Comparison of ENCODE assay signal across 9 cellular contexts in the genomic region with DNA sequence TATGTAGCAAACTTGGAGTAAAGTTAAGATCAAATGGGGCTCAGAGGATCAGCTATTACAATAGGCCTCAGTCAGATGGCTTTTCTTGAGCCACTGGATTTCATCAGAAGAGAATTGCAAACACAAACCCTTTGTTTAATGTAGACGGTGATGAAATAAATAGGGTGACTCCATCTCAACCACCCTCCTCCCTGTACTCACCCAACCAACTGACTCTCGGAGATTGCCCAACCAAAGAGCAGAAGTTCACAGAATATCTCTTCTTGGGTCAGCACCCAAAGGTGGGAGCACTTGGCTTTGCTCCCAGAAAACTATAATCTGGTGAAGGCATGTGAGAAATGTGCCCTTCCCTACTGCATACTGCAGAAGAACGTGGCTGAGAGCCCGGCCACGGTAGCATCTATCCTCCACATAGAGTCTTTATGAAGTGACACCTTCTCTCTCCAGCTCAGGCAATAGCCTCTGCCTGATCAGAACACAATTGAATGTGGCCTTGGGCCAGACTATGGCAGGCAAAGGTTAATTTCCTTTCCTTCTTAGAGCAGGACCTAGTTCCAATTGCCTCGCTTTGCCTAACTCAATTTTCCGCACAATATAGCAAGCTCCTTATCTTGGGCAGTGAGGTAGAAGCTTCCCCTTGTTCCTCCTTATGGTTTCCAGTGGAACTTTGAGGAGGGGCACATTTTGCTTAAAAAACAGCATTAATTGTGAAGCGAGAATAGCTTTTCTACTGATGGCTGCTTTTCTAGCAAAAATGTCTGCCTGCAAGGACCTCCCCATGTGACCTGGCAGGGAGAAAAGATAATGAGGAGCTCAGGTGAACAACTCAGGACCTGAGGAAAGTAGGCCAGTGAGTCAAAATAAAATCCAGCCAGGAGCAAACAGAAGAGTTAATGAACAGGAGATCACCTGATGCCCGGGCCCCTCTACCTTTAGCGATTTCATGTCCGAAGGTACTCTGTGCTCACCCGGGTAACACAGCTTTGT.
DNase-seq lines count a peak whose midpoint lies in the region; ATAC-seq, FAIRE-seq and TF ChIP-seq lines count a peak whose summit lies in the region.
"Had no signal": no experiment of that assay in that cellular context is flagged by ENCODE, and none has a peak within 500 bp of the region (broad histone marks: within the 10 kb centered on the region; RNA-seq: fewer than 3 reads in every experiment).

No MANE protein-coding gene starts in this region.

- H3K9me3 ChIP-seq in hepatocyte (ENCODE audit: low read depth), result no peaks in the 10 kb centered on the region

- no peak for ATAC-seq in HG02798 (IDR thresholded peaks at IDR 0.05; ENCODE audit: poor library complexity, unreplicated experiment)

- DNase-seq in HTR-8/SVneo (ENCODE audit: insufficient read length, low spot score) (peak; percentile 51), amniotic epithelial cell (ENCODE audit: low read depth) (peak; percentile 100), hepatocyte (ENCODE audit: low spot score) (no peak), substantia nigra (lab: John Stamatoyannopoulos, UW) (peak in 3 of 49 donors; percentile 27 to 48 (median 27)), DMS53 treated with DMSO at 0.1 percent for 48 hours (lab: John Stamatoyannopoulos, UW; ENCODE audit: unreplicated experiment) (no peak), ureter (ENCODE audit: low spot score) (no peak)
- DNase-seq in stimulated activated CD4-positive, alpha-beta T cell treated with anti-CD3 and anti-CD28 coated beads, Interleukin-4, amount 100 ng/mL, for 1 hour, result no peak

- no peak overlapping the region for H3K4me3 ChIP-seq in hepatocyte

- H4K20me1 ChIP-seq in hepatocyte (ENCODE audit: insufficient read depth, poor library complexity, severe bottlenecking), result no peaks in the 10 kb centered on the region

- H3K27me3 ChIP-seq in hepatocyte, result no peaks in the 10 kb centered on the region

- no peak overlapping the region for H2AFZ ChIP-seq in hepatocyte
- H2AFZ ChIP-seq: parathyroid adenoma had no signal

- WGBS in hepatocyte (ENCODE audit: low lambda C conversion rate, missing lambda C conversion rate), result 83% methylated on average over 12 of the region's 12 CpGs

- no peak for FAIRE-seq in HTR-8/SVneo (lab: Jason Lieb, UNC)

- peak overlapping the region; percentile 33 for H3K27ac ChIP-seq in hepatocyte
- H3K27ac ChIP-seq in substantia nigra (ENCODE audit: low read depth, low read length, poor library complexity, severe bottlenecking), result peak overlapping the region; percentile 88
- H3K27ac ChIP-seq: parathyroid adenoma had no signal

- TF ChIP-seq CTCF in hepatocyte (IDR thresholded peaks at IDR 0.05; ENCODE audit: poor library complexity), result no peak

- no peak overlapping the region for H3K4me2 ChIP-seq in hepatocyte

- no peaks in the 10 kb centered on the region for H3K36me3 ChIP-seq in hepatocyte (replicated peaks; ENCODE audit: insufficient read depth, low read depth)

- H3K9me2 ChIP-seq in hepatocyte (replicated peaks; ENCODE audit: insufficient read depth), result no peaks in the 10 kb centered on the region

- H3K79me2 ChIP-seq in hepatocyte, result no peaks in the 10 kb centered on the region

- H3K4me1 ChIP-seq in hepatocyte (ENCODE audit: insufficient read depth), result peaks cover 1% of the 10 kb centered on the region
- H3K4me1 ChIP-seq: parathyroid adenoma had no signal

Comparison
In these comparisons a context has a peak if more than half of its experiments do, and no peak if none do; other contexts are left out.
1. DNase-seq: peak in HTR-8/SVneo (single experiment) and amniotic epithelial cell (single experiment); none in hepatocyte (single experiment), DMS53 treated with DMSO at 0.1 percent for 48 hours (single experiment), ureter (single experiment) and stimulated activated CD4-positive, alpha-beta T cell treated with anti-CD3 and anti-CD28 coated beads, Interleukin-4, amount 100 ng/mL, for 1 hour (single experiment).